Comparison of ENCODE assay signal across 22 cellular contexts in the genomic region with DNA sequence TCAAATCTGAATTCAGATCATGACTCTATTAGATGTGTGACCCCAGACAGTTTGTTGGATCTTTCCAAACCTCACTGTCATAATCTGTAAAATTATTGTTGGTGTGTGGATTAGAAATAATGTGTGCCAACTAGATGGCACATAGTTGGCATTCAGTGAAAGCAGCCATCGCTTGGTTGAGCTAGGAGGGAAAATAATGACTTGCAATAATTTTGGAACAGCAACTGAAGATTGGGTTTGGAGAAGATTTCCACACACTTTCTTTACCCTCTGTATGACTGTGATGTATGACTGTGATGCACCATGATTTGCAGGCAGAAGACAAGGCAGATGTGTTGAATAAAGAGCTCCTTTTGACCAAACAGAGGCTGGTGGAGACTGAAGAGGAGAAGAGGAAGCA. TPM values are rescaled to one million over a fixed set of nuclear protein-coding genes. Genes with fewer than 3 reads are reported as not detected.
DNase-seq lines count a peak whose midpoint lies in the region; ATAC-seq and TF ChIP-seq lines count a peak whose summit lies in the region.
"Had no signal": no experiment of that assay in that cellular context is flagged by ENCODE, and none has a peak within 500 bp of the region (broad histone marks: within the 10 kb centered on the region; RNA-seq: fewer than 3 reads in every experiment).

No MANE protein-coding gene starts in this region.

- H3K9me3 Mint-ChIP-seq in CD4-positive, alpha-beta T cell, result no peaks in the 10 kb centered on the region
- H3K9me3 Mint-ChIP-seq: activated CD8-positive, alpha-beta T cell treated with anti-CD3 and anti-CD28 coated beads for 36 hours; activated naive CD8-positive, alpha-beta T cell treated with anti-CD3 and anti-CD28 coated beads for 36 hours; activated T-helper 2 cell treated with anti-CD3 and anti-CD28 coated beads, Interferon-gamma antibody, Interleukin-2, Interleukin-4, amounts not matched to agents 10 μg/mL and 5 μg/mL and 100 μg/mL, durations not matched to agents 14 hours and 24 hours and 36 hours; naive thymus-derived CD8-positive, alpha-beta T cell had no signal

- ATAC-seq in CD4-positive, alpha-beta T cell (ENCODE audit: poor library complexity), result no peak
- no peak for ATAC-seq in GM21526 (IDR thresholded peaks at IDR 0.05; ENCODE audit: low FRiP score, unreplicated experiment)
- ATAC-seq: activated CD8-positive, alpha-beta T cell treated with anti-CD3 and anti-CD28 coated beads for 36 hours; naive thymus-derived CD8-positive, alpha-beta T cell had no signal

- H3F3A ChIP-seq in PC-9 (ENCODE audit: insufficient read depth, low read depth), result peaks cover 19% of the 10 kb centered on the region; the same call in 1 of the 2 replicates

- CTCF ChIA-PET in CD4-positive, alpha-beta T cell (lab: Charles Lee), result no interaction called here
- CTCF ChIA-PET in PC-9 (lab: Charles Lee), result interaction anchor here (0.6 kb wide), 1 partner anchor 177 kb away, joined by 3 read pairs; no protein-coding TSS in a partner anchor

- no peak for DNase-seq in CD4-positive, alpha-beta T cell
- DNase-seq in PC-9 (no peak), epithelial cell of prostate (ENCODE audit: low read depth, low spot score) (no peak), NCI-H82 (lab: John Stamatoyannopoulos, UW) (no peak), NCI-H2029 (lab: John Stamatoyannopoulos, UW) (no peak)
- DNase-seq: activated CD8-positive, alpha-beta T cell treated with anti-CD3 and anti-CD28 coated beads for 36 hours; activated naive CD8-positive, alpha-beta T cell treated with anti-CD3 and anti-CD28 coated beads for 36 hours; cortex of kidney; islet precursor cell; Karpas-422; left ventricle myocardium superior; midbrain; naive thymus-derived CD8-positive, alpha-beta T cell; NCI-H1436; NCI-H510A treated with DMSO at 0.1 percent for 48 hours; Right ventricle myocardium superior; SW 1271 had no signal

- POLR2A ChIA-PET in CD4-positive, alpha-beta T cell (lab: Charles Lee), result interaction anchor here (1.5 to 2.0 kb wide), 3 partner anchors 10 to 23 kb away, joined by 6 to 10 read pairs (median 7); no protein-coding TSS in a partner anchor
- POLR2A ChIA-PET in PC-9 (lab: Charles Lee; ENCODE audit: unreplicated experiment), result no interaction called here

- no peaks in the 10 kb centered on the region for H4K20me1 ChIP-seq in PC-9 (ENCODE audit: insufficient read depth)
- H4K20me1 ChIP-seq: BLaER1 treated with 17β-estradiol and CSF1 and Interleukin-3, amounts not matched to agents 10 nM and 100 nM had no signal

- no peak overlapping the region for H2AFZ ChIP-seq in PC-9

- no peak overlapping the region for H3K4me2 ChIP-seq in PC-9
- H3K4me2 ChIP-seq: BLaER1 treated with 17β-estradiol and CSF1 and Interleukin-3, amounts not matched to agents 10 nM and 100 nM had no signal

- no peak for TF ChIP-seq CTCF in CD4-positive, alpha-beta T cell (IDR thresholded peaks at IDR 0.05)
- TF ChIP-seq CTCF in PC-9 (conservative IDR thresholded peaks at IDR 0.05), result no peak
- TF ChIP-seq CTCF in neutrophil (IDR thresholded peaks at IDR 0.05), result no peak

- no peak overlapping the region for H3K27ac ChIP-seq in CD4-positive, alpha-beta T cell (ENCODE audit: low read depth, low read length)
- H3K27ac ChIP-seq in PC-9 (peak overlapping the region; percentile 38; the same call in 1 of the 2 replicates), epithelial cell of prostate (peak overlapping the region; percentile 54), neutrophil (peak overlapping the region; percentile 1)
- H3K27ac ChIP-seq: BLaER1 treated with 17β-estradiol and CSF1 and Interleukin-3, amounts not matched to agents 10 nM and 100 nM; HL-60 had no signal

- H3K27me3 ChIP-seq in CD4-positive, alpha-beta T cell (ENCODE audit: control insufficient read depth, insufficient read depth, low read length), result no peaks in the 10 kb centered on the region
- H3K27me3 ChIP-seq in PC-9 (ENCODE audit: insufficient read depth, low read depth) (no peaks in the 10 kb centered on the region), neutrophil (no peaks in the 10 kb centered on the region)
- H3K27me3 ChIP-seq: BLaER1 treated with 17β-estradiol and CSF1 and Interleukin-3, amounts not matched to agents 10 nM and 100 nM had no signal

- H3K4me3 Mint-ChIP-seq in CD4-positive, alpha-beta T cell, result no peak overlapping the region
- H3K4me3 Mint-ChIP-seq: activated CD8-positive, alpha-beta T cell treated with anti-CD3 and anti-CD28 coated beads for 36 hours; activated naive CD8-positive, alpha-beta T cell treated with anti-CD3 and anti-CD28 coated beads for 36 hours had no signal

- no peak overlapping the region for H3K4me3 ChIP-seq in PC-9
- no peak overlapping the region for H3K4me3 ChIP-seq in neutrophil (ENCODE audit: low read depth in 1 of 2, low read length in 1 of 2)
- H3K4me3 ChIP-seq: BLaER1 treated with 17β-estradiol and CSF1 and Interleukin-3, amounts not matched to agents 10 nM and 100 nM had no signal

- H3K36me3 ChIP-seq in PC-9 (ENCODE audit: low read depth) (no peaks in the 10 kb centered on the region), neutrophil (peaks cover 44% of the 10 kb centered on the region)

- H3K9me2 ChIP-seq in PC-9 (ENCODE audit: insufficient read depth), result no peaks in the 10 kb centered on the region

- H3K27me3 Mint-ChIP-seq in CD4-positive, alpha-beta T cell, result no peaks in the 10 kb centered on the region
- H3K27me3 Mint-ChIP-seq: activated CD8-positive, alpha-beta T cell treated with anti-CD3 and anti-CD28 coated beads for 36 hours; activated naive CD8-positive, alpha-beta T cell treated with anti-CD3 and anti-CD28 coated beads for 36 hours; naive thymus-derived CD8-positive, alpha-beta T cell had no signal

- H3K4me1 Mint-ChIP-seq in CD4-positive, alpha-beta T cell (ENCODE audit: low read depth), result peaks cover 45% of the 10 kb centered on the region

- H3K36me3 Mint-ChIP-seq in CD4-positive, alpha-beta T cell (ENCODE audit: low read depth), result peaks cover 76% of the 10 kb centered on the region

- H3K27ac Mint-ChIP-seq in CD4-positive, alpha-beta T cell, result peak overlapping the region; percentile 22
- H3K27ac Mint-ChIP-seq: activated CD8-positive, alpha-beta T cell treated with anti-CD3 and anti-CD28 coated beads for 36 hours; activated naive CD8-positive, alpha-beta T cell treated with anti-CD3 and anti-CD28 coated beads for 36 hours; activated T-helper 2 cell treated with anti-CD3 and anti-CD28 coated beads, Interferon-gamma antibody, Interleukin-2, Interleukin-4, amounts not matched to agents 10 μg/mL and 5 μg/mL and 100 μg/mL, durations not matched to agents 14 hours and 24 hours and 36 hours had no signal

- H3K9me3 ChIP-seq in CD4-positive, alpha-beta T cell (ENCODE audit: control insufficient read depth, low read length), result no peaks in the 10 kb centered on the region
- H3K9me3 ChIP-seq in PC-9 (ENCODE audit: insufficient read depth, low read depth) (no peaks in the 10 kb centered on the region), neutrophil (no peaks in the 10 kb centered on the region)
- H3K9me3 ChIP-seq: BLaER1 treated with 17β-estradiol and CSF1 and Interleukin-3, amounts not matched to agents 10 nM and 100 nM had no signal

- no TSS peak for BruUV-seq in PC-9 (replicated peaks; lab: Mats Ljungman, UMichigan)

- H3K4me1 ChIP-seq in PC-9 (replicated peaks; ENCODE audit: insufficient read depth), result peaks cover 28% of the 10 kb centered on the region
- peaks cover 10 to 16% of the 10 kb centered on the region in 2 experiments for H3K4me1 ChIP-seq in neutrophil (ENCODE audit: control insufficient read depth in 1 of 2, insufficient read depth in 1 of 2, low read depth in 1 of 2, low read length in 1 of 2)

- intact Hi-C loops in CD4-positive, alpha-beta T cell (cut with DNase I, micrococcal nuclease), result loop anchor here in 1 of 2 experiments (5.0 kb wide), 1 partner anchor 38 kb away; no protein-coding TSS in a partner anchor
- intact Hi-C loops in PC-9 (cut with micrococcal nuclease; ENCODE audit: unreplicated experiment), result no loop called here

- H3K79me2 ChIP-seq in PC-9 (ENCODE audit: low read depth), result no peaks in the 10 kb centered on the region

RNA-seq across cellular contexts. Expression of a gene that starts 24.0 kb away (rescaled TPM):
- total RNA-seq in CD4-positive, alpha-beta T cell, result 100 to 1,000 TPM; 140 to 146 TPM
- 154 and 156 TPM in 2 replicates for total RNA-seq in PC-9 (2021)

RNA-seq across cellular contexts. Expression of a gene that starts 47.5 kb away (rescaled TPM):
- 1 to 10 TPM; 8.5 to 9.6 TPM for total RNA-seq in CD4-positive, alpha-beta T cell
- 24.1 and 28.8 TPM in 2 replicates for total RNA-seq in PC-9 (2021)
